In the genomic region with DNA sequence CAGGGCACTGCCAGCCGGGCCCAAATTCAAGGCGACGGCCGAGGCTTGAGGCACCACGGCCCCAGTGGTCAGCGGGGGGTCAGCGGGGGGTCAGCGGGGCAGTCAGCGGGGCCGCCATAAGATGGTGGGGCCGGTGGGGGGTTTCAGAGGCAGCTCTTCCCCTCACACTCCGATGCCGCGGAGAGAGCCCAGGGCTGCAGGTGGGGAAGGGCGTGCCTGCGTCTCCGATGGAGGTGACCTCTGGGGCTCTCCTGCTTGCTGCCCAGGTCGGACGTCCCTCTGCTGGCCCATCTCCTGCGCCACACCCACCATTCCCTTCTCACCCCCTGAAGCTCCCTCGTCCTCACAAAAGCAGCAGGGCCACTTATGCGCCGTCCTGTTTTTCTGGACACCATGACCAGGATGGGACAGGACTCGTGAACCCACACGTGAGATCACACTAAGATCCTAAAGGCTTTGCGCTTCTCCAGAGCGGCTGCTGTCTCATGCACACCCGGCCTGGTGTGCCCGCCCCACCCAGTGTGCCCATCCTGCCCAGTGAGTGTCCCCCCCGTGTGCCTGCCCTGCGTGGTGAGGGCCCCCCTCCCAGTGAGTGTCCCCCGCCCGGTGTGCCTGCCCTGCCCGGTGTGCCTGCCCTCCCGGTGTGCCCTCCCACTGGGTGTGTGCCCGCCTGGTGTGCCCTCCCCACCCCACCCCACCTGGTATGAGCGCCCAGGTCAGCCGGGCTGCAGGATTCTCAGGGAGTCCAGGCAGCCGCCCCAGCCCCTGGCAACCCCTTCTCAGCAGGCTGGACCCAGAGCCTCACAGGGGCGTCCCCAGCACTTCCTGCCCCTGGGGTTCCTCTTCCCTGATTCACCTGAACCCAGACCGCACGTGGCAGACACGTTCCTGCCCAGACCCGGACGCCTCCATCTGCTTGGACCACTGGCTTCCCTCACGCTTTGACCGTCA, we compare ENCODE assay signal across 1 cellular context.
TF ChIP-seq lines count a peak whose summit lies in the region.

No MANE protein-coding gene starts in this region.

TF ChIP-seq in HEK293, 187 proteins besides CTCF, POLR2A, EP300 and RAD21:
- TF ChIP-seq, protein P1, sequence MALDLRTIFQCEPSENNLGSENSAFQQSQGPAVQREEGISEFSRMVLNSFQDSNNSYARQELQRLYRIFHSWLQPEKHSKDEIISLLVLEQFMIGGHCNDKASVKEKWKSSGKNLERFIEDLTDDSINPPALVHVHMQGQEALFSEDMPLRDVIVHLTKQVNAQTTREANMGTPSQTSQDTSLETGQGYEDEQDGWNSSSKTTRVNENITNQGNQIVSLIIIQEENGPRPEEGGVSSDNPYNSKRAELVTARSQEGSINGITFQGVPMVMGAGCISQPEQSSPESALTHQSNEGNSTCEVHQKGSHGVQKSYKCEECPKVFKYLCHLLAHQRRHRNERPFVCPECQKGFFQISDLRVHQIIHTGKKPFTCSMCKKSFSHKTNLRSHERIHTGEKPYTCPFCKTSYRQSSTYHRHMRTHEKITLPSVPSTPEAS (tag by site-specific recombination; IDR thresholded peaks at IDR 0.05), result no peak
- TF ChIP-seq ZNF791 (tag by site-specific recombination; IDR thresholded peaks at IDR 0.05) (no peak), KLF1 (tag by site-specific recombination; IDR thresholded peaks at IDR 0.05) (0 out of 2 replicates have a peak, but pooled peaks have one; percentile 12)
- TF ChIP-seq, protein P2, sequence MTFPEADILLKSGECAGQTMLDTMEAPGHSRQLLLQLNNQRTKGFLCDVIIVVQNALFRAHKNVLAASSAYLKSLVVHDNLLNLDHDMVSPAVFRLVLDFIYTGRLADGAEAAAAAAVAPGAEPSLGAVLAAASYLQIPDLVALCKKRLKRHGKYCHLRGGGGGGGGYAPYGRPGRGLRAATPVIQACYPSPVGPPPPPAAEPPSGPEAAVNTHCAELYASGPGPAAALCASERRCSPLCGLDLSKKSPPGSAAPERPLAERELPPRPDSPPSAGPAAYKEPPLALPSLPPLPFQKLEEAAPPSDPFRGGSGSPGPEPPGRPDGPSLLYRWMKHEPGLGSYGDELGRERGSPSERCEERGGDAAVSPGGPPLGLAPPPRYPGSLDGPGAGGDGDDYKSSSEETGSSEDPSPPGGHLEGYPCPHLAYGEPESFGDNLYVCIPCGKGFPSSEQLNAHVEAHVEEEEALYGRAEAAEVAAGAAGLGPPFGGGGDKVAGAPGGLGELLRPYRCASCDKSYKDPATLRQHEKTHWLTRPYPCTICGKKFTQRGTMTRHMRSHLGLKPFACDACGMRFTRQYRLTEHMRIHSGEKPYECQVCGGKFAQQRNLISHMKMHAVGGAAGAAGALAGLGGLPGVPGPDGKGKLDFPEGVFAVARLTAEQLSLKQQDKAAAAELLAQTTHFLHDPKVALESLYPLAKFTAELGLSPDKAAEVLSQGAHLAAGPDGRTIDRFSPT (tag by site-specific recombination; IDR thresholded peaks at IDR 0.05), result peak; percentile 61
